ENCODE assay signal across 1 cellular context in the genomic region with DNA sequence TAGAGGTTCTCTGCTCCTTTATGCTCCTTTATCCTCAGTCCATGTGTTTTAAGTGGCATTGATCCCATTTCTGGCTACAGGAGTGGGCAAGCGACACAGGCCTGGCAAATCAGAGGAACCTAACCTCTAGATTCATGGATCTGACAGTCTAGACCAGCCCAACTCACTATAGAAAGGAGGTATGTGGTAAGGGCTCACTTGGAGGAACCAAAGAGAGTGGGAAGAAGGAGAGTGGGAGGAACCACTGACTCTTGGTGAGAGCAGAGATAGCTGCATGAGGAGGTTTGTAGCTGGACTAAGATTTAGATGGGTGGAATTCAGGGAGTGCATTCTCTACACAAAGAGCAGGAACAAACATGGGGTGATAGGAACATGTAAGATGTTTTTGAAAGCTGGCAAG.
TF ChIP-seq lines count a peak whose summit lies in the region.

No MANE protein-coding gene starts in this region.

TF ChIP-seq in HepG2, 621 proteins besides CTCF, POLR2A, EP300 and RAD21:
- TF ChIP-seq ZNF713 (CRISPR knock-in tag; IDR thresholded peaks at IDR 0.05) (no peak), PCBP1 (IDR thresholded peaks at IDR 0.05; ENCODE audit: borderline replicate concordance, low read depth, low read length) (no peak), ZNF564 (CRISPR knock-in tag; IDR thresholded peaks at IDR 0.05) (no peak), TBL1XR1 (IDR thresholded peaks at IDR 0.05; ENCODE audit: borderline replicate concordance, low read length, partially characterized antibody) (no peak), SETDB1 (CRISPR knock-in tag; IDR thresholded peaks at IDR 0.05; ENCODE audit: borderline replicate concordance) (no peak), ZNF75D (CRISPR knock-in tag; IDR thresholded peaks at IDR 0.05; ENCODE audit: borderline replicate concordance) (no peak)
- TF ChIP-seq, protein P1, sequence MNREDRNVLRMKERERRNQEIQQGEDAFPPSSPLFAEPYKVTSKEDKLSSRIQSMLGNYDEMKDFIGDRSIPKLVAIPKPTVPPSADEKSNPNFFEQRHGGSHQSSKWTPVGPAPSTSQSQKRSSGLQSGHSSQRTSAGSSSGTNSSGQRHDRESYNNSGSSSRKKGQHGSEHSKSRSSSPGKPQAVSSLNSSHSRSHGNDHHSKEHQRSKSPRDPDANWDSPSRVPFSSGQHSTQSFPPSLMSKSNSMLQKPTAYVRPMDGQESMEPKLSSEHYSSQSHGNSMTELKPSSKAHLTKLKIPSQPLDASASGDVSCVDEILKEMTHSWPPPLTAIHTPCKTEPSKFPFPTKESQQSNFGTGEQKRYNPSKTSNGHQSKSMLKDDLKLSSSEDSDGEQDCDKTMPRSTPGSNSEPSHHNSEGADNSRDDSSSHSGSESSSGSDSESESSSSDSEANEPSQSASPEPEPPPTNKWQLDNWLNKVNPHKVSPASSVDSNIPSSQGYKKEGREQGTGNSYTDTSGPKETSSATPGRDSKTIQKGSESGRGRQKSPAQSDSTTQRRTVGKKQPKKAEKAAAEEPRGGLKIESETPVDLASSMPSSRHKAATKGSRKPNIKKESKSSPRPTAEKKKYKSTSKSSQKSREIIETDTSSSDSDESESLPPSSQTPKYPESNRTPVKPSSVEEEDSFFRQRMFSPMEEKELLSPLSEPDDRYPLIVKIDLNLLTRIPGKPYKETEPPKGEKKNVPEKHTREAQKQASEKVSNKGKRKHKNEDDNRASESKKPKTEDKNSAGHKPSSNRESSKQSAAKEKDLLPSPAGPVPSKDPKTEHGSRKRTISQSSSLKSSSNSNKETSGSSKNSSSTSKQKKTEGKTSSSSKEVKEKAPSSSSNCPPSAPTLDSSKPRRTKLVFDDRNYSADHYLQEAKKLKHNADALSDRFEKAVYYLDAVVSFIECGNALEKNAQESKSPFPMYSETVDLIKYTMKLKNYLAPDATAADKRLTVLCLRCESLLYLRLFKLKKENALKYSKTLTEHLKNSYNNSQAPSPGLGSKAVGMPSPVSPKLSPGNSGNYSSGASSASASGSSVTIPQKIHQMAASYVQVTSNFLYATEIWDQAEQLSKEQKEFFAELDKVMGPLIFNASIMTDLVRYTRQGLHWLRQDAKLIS (CRISPR knock-in tag; IDR thresholded peaks at IDR 0.05) = no peak
